19 cellular contexts compared by ENCODE assay signal in genomic region chr9:33742051-33742450, GRCh38. TPM values are rescaled to one million over a fixed set of nuclear protein-coding genes. Genes with fewer than 3 reads are reported as not detected.
DNase-seq lines count a peak whose midpoint lies in the region; ATAC-seq, FAIRE-seq and TF ChIP-seq lines count a peak whose summit lies in the region.
"Had no signal": no experiment of that assay in that cellular context is flagged by ENCODE, and none has a peak within 500 bp of the region (broad histone marks: within the 10 kb centered on the region; RNA-seq: fewer than 3 reads in every experiment).

No MANE protein-coding gene starts in this region.

- no peak overlapping the region for H3K27ac Mint-ChIP-seq in type B pancreatic cell
- H3K27ac Mint-ChIP-seq: CD4-positive, alpha-beta memory T cell; HFFc6 had no signal

- H3K4me1 Mint-ChIP-seq in type B pancreatic cell (ENCODE audit: unreplicated experiment): peaks cover 4% of the 10 kb centered on the region
- H3K4me1 Mint-ChIP-seq: CD4-positive, alpha-beta memory T cell had no signal

- no peaks in the 10 kb centered on the region for H3K9me3 ChIP-seq in small intestine (ENCODE audit: control insufficient read depth, low read depth)
- H3K9me3 ChIP-seq: Caco-2, HAP-1 had no signal

- WGBS in small intestine, 3 donors: 21 to 51% (median 42%) methylated on average over 3 of the region's 3 CpGs

- peak; percentile 87 for ATAC-seq in left colon
- no peak for ATAC-seq in GM19395 (IDR thresholded peaks at IDR 0.05; ENCODE audit: unreplicated experiment)

- FAIRE-seq in small intestine (lab: Jason Lieb, UNC): no peak
- FAIRE-seq: H54 had no signal

- H3K36me3 ChIP-seq in small intestine (ENCODE audit: control insufficient read depth in 2 of 2, insufficient read depth in 2 of 2, low read length in 2 of 2): no peaks in the 10 kb centered on the region
- H3K36me3 ChIP-seq: HAP-1 had no signal

- intact Hi-C loops in left colon (cut with DNase I, micrococcal nuclease): no loop called here

- peak overlapping the region; percentile 32 for H3K27ac ChIP-seq in epithelial cell of prostate
- peak overlapping the region in 1 of 2 donors; percentile 32 for H3K27ac ChIP-seq in small intestine (ENCODE audit: low read depth in 1 of 2, low read length in 1 of 2)

- no peaks in the 10 kb centered on the region for H3K36me3 Mint-ChIP-seq in type B pancreatic cell

- H3K4me3 Mint-ChIP-seq in type B pancreatic cell: no peak overlapping the region
- H3K4me3 Mint-ChIP-seq: CD4-positive, alpha-beta memory T cell; HFFc6 had no signal

- TF ChIP-seq CTCF in type B pancreatic cell (conservative IDR thresholded peaks at IDR 0.05): no peak

- peaks cover 3% of the 10 kb centered on the region for H3K27me3 Mint-ChIP-seq in type B pancreatic cell

- H3K4me1 ChIP-seq in small intestine (ENCODE audit: control insufficient read depth in 2 of 2, insufficient read depth in 1 of 2, low read depth in 1 of 2, low read length in 1 of 2): no peaks in the 10 kb centered on the region
- H3K4me1 ChIP-seq: Caco-2, HAP-1 had no signal

- H3K4me3 ChIP-seq in small intestine (ENCODE audit: low read depth in 1 of 2, low read length in 2 of 2): no peak overlapping the region
- H3K4me3 ChIP-seq: HAP-1 had no signal

- DNase-seq in epithelial cell of prostate (ENCODE audit: low read depth, low spot score) (no peak), left colon (no peak), small intestine (peak; percentile 85), type B pancreatic cell (ENCODE audit: extremely low spot score, unreplicated experiment) (no peak), GF-D8 (lab: John Stamatoyannopoulos, UW) (no peak)
- DNase-seq: C1 segment of cervical spinal cord; CD4-positive, alpha-beta memory T cell; DMS 273 treated with DMSO at 0.1 percent for 48 hours; DMS79; EL; GDM1; GOT3 had no signal

- H3K9me3 Mint-ChIP-seq in type B pancreatic cell: no peaks in the 10 kb centered on the region
- H3K9me3 Mint-ChIP-seq: HFFc6 had no signal

- no peaks in the 10 kb centered on the region for H3K27me3 ChIP-seq in small intestine (ENCODE audit: control insufficient read depth in 2 of 2, insufficient read depth in 2 of 2, low read length in 2 of 2)

RNA-seq across cellular contexts. Expression of gene PRSS3, which starts 53.3 kb away (rescaled TPM):
- total RNA-seq in left colon (100 to 1,000 TPM; 244 to 310 TPM), type B pancreatic cell (ENCODE audit: low replicate concordance) (0.86 TPM in 1 of 2 replicates, not detected in the other)
- 100 to 1,000 TPM; 147 to 505 (median 430) TPM for polyA plus RNA-seq in small intestine
- total RNA-seq: A172; A673; CD4-positive, alpha-beta memory T cell had no signal
- polyA plus RNA-seq: CD4-positive, alpha-beta memory T cell had no signal

Comparison
In these comparisons a context has a peak if more than half of its experiments do, and no peak if none do; other contexts are left out.
1. RNA of gene PRSS3, which starts 53.3 kb away (total RNA-seq): 244 to 310 TPM in left colon; 0.86 TPM in type B pancreatic cell; every median in the first group is over 100 times any median in the second.